ENCODE assay signal across 1 cellular context in the genomic region with DNA sequence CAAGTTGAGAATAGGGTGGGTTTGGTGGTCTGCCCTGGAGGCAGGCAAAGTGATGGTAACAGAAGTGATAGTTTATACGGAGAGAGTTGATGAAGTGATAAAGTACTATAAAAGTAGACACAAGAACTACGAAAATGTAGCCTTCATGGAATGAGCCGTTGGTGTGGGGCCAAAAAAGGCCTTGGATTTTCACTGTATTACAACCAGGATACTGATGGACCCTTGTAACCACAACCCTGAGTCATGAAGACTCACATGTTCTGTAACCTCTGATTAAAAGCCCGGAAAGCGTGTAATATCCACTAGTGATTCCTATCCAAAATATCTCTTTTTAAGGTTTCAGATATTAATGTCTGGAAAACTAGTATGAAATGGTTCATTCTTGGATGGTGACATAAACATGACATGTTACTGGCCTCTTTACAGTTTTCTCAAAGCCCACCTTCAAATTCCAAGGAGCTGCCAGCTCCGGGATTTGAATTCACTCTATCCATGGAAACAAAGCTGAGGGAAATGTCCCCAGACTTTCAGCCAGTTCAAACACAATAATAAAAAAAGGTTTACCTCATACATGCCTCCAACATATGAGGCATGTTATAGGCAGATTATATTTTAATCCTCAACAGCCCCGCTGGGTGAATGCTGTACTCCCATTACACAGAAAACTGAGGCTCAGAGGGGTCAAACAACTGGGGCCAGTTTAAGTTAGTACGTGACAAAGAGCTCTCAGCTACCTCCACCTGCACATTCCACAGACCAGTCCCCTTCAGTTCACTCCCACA.
TF ChIP-seq lines count a peak whose summit lies in the region.

No MANE protein-coding gene starts in this region.

TF ChIP-seq in K562, 482 proteins besides CTCF, POLR2A, EP300 and RAD21 (continued from another document):
- peak; percentile 64 for TF ChIP-seq ESRRA (IDR thresholded peaks at IDR 0.05; ENCODE audit: borderline replicate concordance, low read depth)
- TF ChIP-seq SMARCA5 (IDR thresholded peaks at IDR 0.05): 0 out of 2 replicates have a peak, but pooled peaks have one; percentile 43
- peak; percentile 24; the same call in 1 of the 2 replicates for TF ChIP-seq NFIC (IDR thresholded peaks at IDR 0.05)
- peak; percentile 15; the same call in 1 of the 2 replicates for TF ChIP-seq SMARCE1 (IDR thresholded peaks at IDR 0.05)
- TF ChIP-seq, protein P1, sequence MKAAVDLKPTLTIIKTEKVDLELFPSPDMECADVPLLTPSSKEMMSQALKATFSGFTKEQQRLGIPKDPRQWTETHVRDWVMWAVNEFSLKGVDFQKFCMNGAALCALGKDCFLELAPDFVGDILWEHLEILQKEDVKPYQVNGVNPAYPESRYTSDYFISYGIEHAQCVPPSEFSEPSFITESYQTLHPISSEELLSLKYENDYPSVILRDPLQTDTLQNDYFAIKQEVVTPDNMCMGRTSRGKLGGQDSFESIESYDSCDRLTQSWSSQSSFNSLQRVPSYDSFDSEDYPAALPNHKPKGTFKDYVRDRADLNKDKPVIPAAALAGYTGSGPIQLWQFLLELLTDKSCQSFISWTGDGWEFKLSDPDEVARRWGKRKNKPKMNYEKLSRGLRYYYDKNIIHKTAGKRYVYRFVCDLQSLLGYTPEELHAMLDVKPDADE (conservative IDR thresholded peaks at IDR 0.05; ENCODE audit: control insufficient read depth, low read depth, low read length): no peak
- TF ChIP-seq CREB1 (IDR thresholded peaks at IDR 0.05): no peak
- TF ChIP-seq CREB1 (CRISPR knock-in tag; IDR thresholded peaks at IDR 0.05): no peak
